Comparison of ENCODE assay signal across 12 cellular contexts in genomic region chr1:165897326-165898303, GRCh38.
DNase-seq lines count a peak whose midpoint lies in the region; ATAC-seq, FAIRE-seq and TF ChIP-seq lines count a peak whose summit lies in the region.
"Had no signal": no experiment of that assay in that cellular context is flagged by ENCODE, and none has a peak within 500 bp of the region (broad histone marks: within the 10 kb centered on the region; RNA-seq: fewer than 3 reads in every experiment).

No MANE protein-coding gene starts in this region.

- H2BK120ac ChIP-seq in mesenchymal stem cell (ENCODE audit: low read depth, low read length) = peak overlapping the region; percentile 77

- no peak overlapping the region for H3K14ac ChIP-seq in mesenchymal stem cell (ENCODE audit: low read length in 2 of 2)

- H3K9me3 ChIP-seq in BE2C (no peaks in the 10 kb centered on the region), ascending aorta (no peaks in the 10 kb centered on the region), mesenchymal stem cell (ENCODE audit: control insufficient read depth, low read length) (no peaks in the 10 kb centered on the region), kidney (ENCODE audit: control insufficient read depth in 1 of 2, low read length in 2 of 2) (no peaks in the 10 kb centered on the region)
- H3K9me3 ChIP-seq: Caco-2, tibial nerve had no signal

- H2BK5ac ChIP-seq in mesenchymal stem cell (ENCODE audit: low read depth, low read length, poor library complexity, severe bottlenecking) = peak overlapping the region; percentile 21

- peak overlapping the region in 1 of 2 experiments; percentile 89 for H3K23ac ChIP-seq in mesenchymal stem cell (ENCODE audit: low read length in 2 of 2)

- H3K27me3 ChIP-seq in BE2C (no peaks in the 10 kb centered on the region), ascending aorta (no peaks in the 10 kb centered on the region), mesenchymal stem cell (ENCODE audit: control insufficient read depth in 1 of 2, insufficient read depth in 1 of 2, low read length in 2 of 2) (no peaks in the 10 kb centered on the region)
- H3K27me3 ChIP-seq: tibial nerve had no signal

- H3K4ac ChIP-seq in mesenchymal stem cell (ENCODE audit: low read depth in 1 of 2, low read length in 2 of 2) = peak overlapping the region in 1 of 2 experiments; percentile 87

- H4K91ac ChIP-seq in mesenchymal stem cell (ENCODE audit: low read length) = peak overlapping the region; percentile 67

- peak overlapping the region; percentile 99 for H2AK5ac ChIP-seq in mesenchymal stem cell (ENCODE audit: low read length, severe bottlenecking)

- H3K4me1 ChIP-seq in BE2C (peaks cover 5% of the 10 kb centered on the region), ascending aorta (peaks cover 21 to 47% of the 10 kb centered on the region in 2 donors), mesenchymal stem cell (ENCODE audit: control insufficient read depth, insufficient read depth, low read depth, low read length) (peaks cover 50% of the 10 kb centered on the region), kidney (ENCODE audit: control insufficient read depth in 1 of 2, insufficient read depth in 1 of 2, low read depth in 1 of 2, low read length in 2 of 2) (peaks cover 0 to 3% of the 10 kb centered on the region in 2 donors)

- H4K8ac ChIP-seq in mesenchymal stem cell (ENCODE audit: low read length) = peak overlapping the region; percentile 45

- no peak overlapping the region for H3K4me2 ChIP-seq in mesenchymal stem cell (ENCODE audit: low read length, poor library complexity, severe bottlenecking)

- H2BK15ac ChIP-seq in mesenchymal stem cell (ENCODE audit: low read depth, poor library complexity, severe bottlenecking) = no peak overlapping the region

- H3K36me3 ChIP-seq in BE2C (peaks cover 88% of the 10 kb centered on the region), ascending aorta (peaks cover 0 to 3% of the 10 kb centered on the region in 2 donors), mesenchymal stem cell (ENCODE audit: control insufficient read depth in 1 of 2, insufficient read depth in 2 of 2, low read depth in 1 of 2, low read length in 2 of 2) (peaks cover 16 to 22% of the 10 kb centered on the region in 2 experiments), kidney (ENCODE audit: control insufficient read depth in 1 of 2, insufficient read depth in 2 of 2, low read length in 2 of 2) (no peaks in the 10 kb centered on the region)

- TF ChIP-seq CTCF in BE2C (IDR thresholded peaks at IDR 0.05; ENCODE audit: low read depth, low read length) (no peak), ascending aorta (IDR thresholded peaks at IDR 0.05) (no peak), kidney (IDR thresholded peaks at IDR 0.05; ENCODE audit: borderline replicate concordance, extremely low read depth, insufficient read depth) (no peak)

- H3K9ac ChIP-seq in mesenchymal stem cell (ENCODE audit: low read length) (peak overlapping the region; percentile 85), kidney (ENCODE audit: low read length in 2 of 2) (no peak overlapping the region)

- H2BK12ac ChIP-seq in mesenchymal stem cell (ENCODE audit: low read length in 2 of 2) = peak overlapping the region; percentile 76 to 79

- no peak for FAIRE-seq in kidney (lab: Jason Lieb, UNC)

- peak overlapping the region; percentile 93 to 95 for H3K27ac ChIP-seq in ascending aorta
- peak overlapping the region; percentile 97 for H3K27ac ChIP-seq in mesenchymal stem cell (ENCODE audit: low read length, poor library complexity, severe bottlenecking)
- no peak overlapping the region for H3K27ac ChIP-seq in kidney (ENCODE audit: low read depth in 2 of 2, low read length in 2 of 2)

- H3K79me1 ChIP-seq in mesenchymal stem cell (replicated peaks; ENCODE audit: low read length, poor library complexity, severe bottlenecking) = peaks cover 15% of the 10 kb centered on the region

- WGBS in mesenchymal stem cell = 75% methylated on average over 12 of the region's 12 CpGs

- H2AFZ ChIP-seq in mesenchymal stem cell (ENCODE audit: low read depth, low read length) = no peak overlapping the region

- H3K18ac ChIP-seq in mesenchymal stem cell (ENCODE audit: low read depth in 1 of 2, low read length in 2 of 2) = peak overlapping the region; percentile 89 to 90

- intact Hi-C loops in ascending aorta (cut with DNase I) = loop anchor here (2.0 kb wide), 3 partner anchors 201 to 299 kb away; partner anchors contain the start of gene MGST3
- intact Hi-C loops in kidney (cut with DNase I) = no loop called here

- H3K4me3 ChIP-seq in BE2C (ENCODE audit: low read depth, low read length) (no peak overlapping the region), ascending aorta (no peak overlapping the region), mesenchymal stem cell (ENCODE audit: insufficient read depth in 1 of 2, low read depth in 1 of 2, low read length in 2 of 2) (peak overlapping the region in 1 of 2 experiments; percentile 16), kidney (ENCODE audit: low read length in 2 of 2) (no peak overlapping the region)
- H3K4me3 ChIP-seq: tibial nerve had no signal

- peak; percentile 44 for ATAC-seq in GM21619 (IDR thresholded peaks at IDR 0.05; ENCODE audit: unreplicated experiment)

- DNase-seq in BE2C = peak; percentile 39
- DNase-seq in ascending aorta (ENCODE audit: low spot score in 2 of 2) = no peak
- peak; percentile 77 for DNase-seq in mesenchymal stem cell
- DNase-seq in kidney = no peak
- DNase-seq in HuH-7.5 (ENCODE audit: low spot score) = no peak
- no peak for DNase-seq in cerebellar nuclear complex (lab: John Stamatoyannopoulos, UW)
- no peak for DNase-seq in DMS114 treated with DMSO at 0.1 percent for 48 hours (lab: John Stamatoyannopoulos, UW; ENCODE audit: unreplicated experiment)
- DNase-seq: activated naive CD4-positive, alpha-beta T cell treated with anti-CD3 and anti-CD28 coated beads, Interleukin-2, amount 50 U/mL, for 16 hours; Caco-2; NCI-H69 had no signal

Comparison
In these comparisons a context has a peak if more than half of its experiments do, and no peak if none do; other contexts are left out.
1. DNase-seq: peak in BE2C (single experiment) and mesenchymal stem cell (single experiment); none in ascending aorta (0 of 2), kidney (single experiment), HuH-7.5 (single experiment), cerebellar nuclear complex (0 of 2) and DMS114 treated with DMSO at 0.1 percent for 48 hours (single experiment).
2. H3K27ac ChIP-seq: peak in ascending aorta (2 of 2) and mesenchymal stem cell (single experiment); none in kidney (0 of 2).